In genomic region chr5:151134228-151134627, GRCh38 we compare ENCODE assay signal across 10 cellular contexts. TPM values are rescaled to one million over a fixed set of nuclear protein-coding genes. Genes with fewer than 3 reads are reported as not detected.
DNase-seq lines count a peak whose midpoint lies in the region; ATAC-seq and TF ChIP-seq lines count a peak whose summit lies in the region.
"Had no signal": no experiment of that assay in that cellular context is flagged by ENCODE, and none has a peak within 500 bp of the region (broad histone marks: within the 10 kb centered on the region; RNA-seq: fewer than 3 reads in every experiment).

No MANE protein-coding gene starts in this region.

- peaks cover 4% of the 10 kb centered on the region for H3K27me3 Mint-ChIP-seq in glutamatergic neuron (ENCODE audit: unreplicated experiment)
- H3K27me3 Mint-ChIP-seq: stimulated activated naive CD8-positive, alpha-beta T cell treated with anti-CD3 and anti-CD28 coated beads, Interleukin-15, amount 100 ng/mL, for 72 hours had no signal

- DNase-seq in epithelial cell of esophagus (ENCODE audit: low read depth) (peak; percentile 70), retina (no peak), NCI-H2196 treated with DMSO at 0.1 percent for 48 hours (lab: John Stamatoyannopoulos, UW; ENCODE audit: unreplicated experiment) (no peak), glutamatergic neuron (no peak)
- DNase-seq: activated CD4-positive, alpha-beta T cell treated with anti-CD3 and anti-CD28 coated beads for 4 hours; stimulated activated naive CD8-positive, alpha-beta T cell treated with anti-CD3 and anti-CD28 coated beads, Interleukin-15, amount 100 ng/mL, for 72 hours had no signal

- H3K27ac Mint-ChIP-seq in glutamatergic neuron (ENCODE audit: unreplicated experiment): no peak overlapping the region

- no peak overlapping the region for H3K4me3 ChIP-seq in epithelial cell of esophagus (ENCODE audit: low read length)

- H3K9me3 Mint-ChIP-seq in glutamatergic neuron (ENCODE audit: unreplicated experiment): no peaks in the 10 kb centered on the region
- H3K9me3 Mint-ChIP-seq: stimulated activated naive CD8-positive, alpha-beta T cell treated with anti-CD3 and anti-CD28 coated beads, Interleukin-15, amount 100 ng/mL, for 72 hours had no signal

- TF ChIP-seq CTCF in epithelial cell of esophagus (IDR thresholded peaks at IDR 0.05; ENCODE audit: insufficient read depth, low read depth, low read length, missing control alignments) (no peak), glutamatergic neuron (IDR thresholded peaks at IDR 0.05; ENCODE audit: partially characterized antibody, unreplicated experiment) (no peak)

- ATAC-seq in GM18499 (IDR thresholded peaks at IDR 0.05; ENCODE audit: insufficient read depth, unreplicated experiment) (peak; percentile 47), GM19463 (IDR thresholded peaks at IDR 0.05; ENCODE audit: unreplicated experiment) (peak; percentile 82), HG03354 (IDR thresholded peaks at IDR 0.05; ENCODE audit: poor library complexity, severe bottlenecking, unreplicated experiment) (peak; percentile 55), HG03135 (IDR thresholded peaks at IDR 0.05; ENCODE audit: unreplicated experiment) (no peak)
- ATAC-seq: stimulated activated naive CD8-positive, alpha-beta T cell treated with anti-CD3 and anti-CD28 coated beads, Interleukin-15, amount 100 ng/mL, for 72 hours had no signal

- no peaks in the 10 kb centered on the region for H3K4me1 Mint-ChIP-seq in glutamatergic neuron (ENCODE audit: low read depth, unreplicated experiment)

- no peak overlapping the region for H3K4me3 Mint-ChIP-seq in glutamatergic neuron (ENCODE audit: unreplicated experiment)
- H3K4me3 Mint-ChIP-seq: stimulated activated naive CD8-positive, alpha-beta T cell treated with anti-CD3 and anti-CD28 coated beads, Interleukin-15, amount 100 ng/mL, for 72 hours had no signal

- H3K36me3 Mint-ChIP-seq in glutamatergic neuron (ENCODE audit: unreplicated experiment): peaks cover 20% of the 10 kb centered on the region

RNA-seq across cellular contexts. Expression of gene ANXA6, which starts 23.4 kb away (rescaled TPM):
- 143 TPM for total RNA-seq in glutamatergic neuron (ENCODE audit: unreplicated experiment)

RNA-seq across cellular contexts. Expression of gene TNIP1, which starts 53.4 kb away (rescaled TPM):
- 34.1 TPM for total RNA-seq in glutamatergic neuron (ENCODE audit: unreplicated experiment)
